13 cellular contexts compared by ENCODE assay signal in the genomic region with DNA sequence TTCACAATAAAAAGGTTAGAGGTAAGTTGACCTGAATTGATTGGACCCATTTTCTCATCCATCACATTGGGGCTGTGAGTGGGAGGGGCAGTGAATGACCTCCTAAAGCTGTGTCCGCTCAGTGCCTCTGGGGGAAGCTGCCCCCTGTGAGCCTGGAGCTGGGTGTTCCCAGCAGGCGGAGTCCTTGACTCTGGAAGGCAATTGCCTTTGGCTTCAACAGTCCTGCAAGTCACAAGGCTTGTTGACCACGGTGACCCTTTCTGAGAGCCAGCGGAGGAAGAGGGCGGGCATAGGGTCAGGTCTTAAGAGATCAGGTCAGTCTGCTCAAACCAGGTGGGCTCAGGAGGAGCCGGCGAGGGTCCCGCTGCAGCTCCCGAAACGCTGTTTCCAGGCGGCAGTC. TPM values are rescaled to one million over a fixed set of nuclear protein-coding genes. Genes with fewer than 3 reads are reported as not detected.
"Had no signal": no experiment of that assay in that cellular context is flagged by ENCODE, and none has a peak within 500 bp of the region (broad histone marks: within the 10 kb centered on the region; RNA-seq: fewer than 3 reads in every experiment).

No MANE protein-coding gene starts in this region.

- H3K36me3 Mint-ChIP-seq: activated naive CD4-positive, alpha-beta T cell treated with anti-CD3 and anti-CD28 coated beads, Interleukin-2, amount 50 U/mL, for 72 hours; stimulated activated effector memory CD8-positive, alpha-beta T cell treated with anti-CD3 and anti-CD28 coated beads, Interleukin-12 subunit alpha, Interleukin-12 subunit beta, amount 100 ng/mL, for 72 hours had no signal

- H3K4me1 Mint-ChIP-seq: stimulated activated effector memory CD8-positive, alpha-beta T cell treated with anti-CD3 and anti-CD28 coated beads, Interleukin-12 subunit alpha, Interleukin-12 subunit beta, amount 100 ng/mL, for 72 hours had no signal

- H3K9me3 ChIP-seq: neutrophil, tibial artery, uterus had no signal

- H3K4me3 Mint-ChIP-seq: stimulated activated effector memory CD8-positive, alpha-beta T cell treated with anti-CD3 and anti-CD28 coated beads, Interleukin-12 subunit alpha, Interleukin-12 subunit beta, amount 100 ng/mL, for 72 hours had no signal

- H3K36me3 ChIP-seq: neutrophil, tibial artery, uterus had no signal

- H3K27ac Mint-ChIP-seq: activated naive CD4-positive, alpha-beta T cell treated with anti-CD3 and anti-CD28 coated beads, Interleukin-2, amount 50 U/mL, for 72 hours; stimulated activated effector memory CD8-positive, alpha-beta T cell treated with anti-CD3 and anti-CD28 coated beads, Interleukin-12 subunit alpha, Interleukin-12 subunit beta, amount 100 ng/mL, for 72 hours had no signal

- H3K9me3 Mint-ChIP-seq: activated naive CD4-positive, alpha-beta T cell treated with anti-CD3 and anti-CD28 coated beads, Interleukin-2, amount 50 U/mL, for 72 hours; stimulated activated effector memory CD8-positive, alpha-beta T cell treated with anti-CD3 and anti-CD28 coated beads, Interleukin-12 subunit alpha, Interleukin-12 subunit beta, amount 100 ng/mL, for 72 hours had no signal

- H3K27ac ChIP-seq: neutrophil, tibial artery, uterus had no signal

- DNase-seq: activated CD4-positive, alpha-beta T cell treated with anti-CD3 and anti-CD28 coated beads, Interleukin-2, amount 50 U/mL, for 4 hours; activated T-cell treated with anti-CD3 and anti-CD28 coated beads, Interleukin-2, amount 50 U/mL, for 1 hour; amniotic stem cell; hypothalamus; mesenchymal stem cell; small intestine; tibial artery; uterus had no signal

RNA-seq across cellular contexts. Expression of a gene that starts 1.1 kb away (rescaled TPM):
- total RNA-seq: activated naive CD4-positive, alpha-beta T cell treated with anti-CD3 and anti-CD28 coated beads, Interleukin-2, amount 50 U/mL, for 72 hours; cerebellum; left lobe of liver; uterus had no signal
